ENCODE assay signal across 24 cellular contexts in the genomic region with DNA sequence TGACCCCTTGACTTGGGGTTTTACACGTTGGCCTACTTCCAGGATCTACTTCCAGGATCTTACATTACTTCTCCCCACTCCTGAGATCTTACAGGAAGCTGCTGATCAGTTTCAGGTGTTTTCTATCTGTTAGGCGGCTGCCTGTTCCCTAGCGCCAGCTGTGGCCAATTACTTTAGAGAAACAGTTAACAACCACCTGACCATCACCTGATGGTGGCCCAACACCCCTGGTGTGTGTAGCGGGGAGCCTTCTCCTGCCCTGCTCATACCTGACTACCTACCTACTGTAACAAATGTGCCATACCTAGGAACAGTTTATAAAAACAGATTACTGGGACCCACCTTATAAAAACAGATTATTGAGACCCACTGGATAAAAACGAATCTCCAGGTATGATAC.
"Had no signal": no experiment of that assay in that cellular context is flagged by ENCODE, and none has a peak within 500 bp of the region (broad histone marks: within the 10 kb centered on the region; RNA-seq: fewer than 3 reads in every experiment).

No MANE protein-coding gene starts in this region.

- H3K27ac Mint-ChIP-seq: activated CD8-positive, alpha-beta T cell treated with anti-CD3 and anti-CD28 coated beads, Interleukin-2, amount 10 ng/mL, durations not matched to agents 7 days and 5 days; activated T-helper 17 cell treated with anti-CD3 and anti-CD28 coated beads, Interleukin-2, amount 50 U/mL, for 72 hours; brain; stimulated activated memory B cell treated with anti-CD40 and anti-IgM and Interleukin-4, amounts not matched to agents 10 μg/mL and 1 μg/mL and 100 μg/mL, for 72 hours had no signal

- H3K27me3 Mint-ChIP-seq: activated T-helper 17 cell treated with anti-CD3 and anti-CD28 coated beads, Interleukin-2, amount 50 U/mL, for 72 hours had no signal

- ATAC-seq: activated CD8-positive, alpha-beta T cell treated with anti-CD3 and anti-CD28 coated beads, Interleukin-2, amount 10 ng/mL, durations not matched to agents 7 days and 5 days; activated T-helper 17 cell treated with anti-CD3 and anti-CD28 coated beads, Interleukin-2, amount 50 U/mL, for 72 hours; esophagus mucosa; left lobe of liver; naive thymus-derived CD4-positive, alpha-beta T cell; stimulated activated memory B cell treated with anti-CD40 and anti-IgM and Interleukin-4, amounts not matched to agents 10 μg/mL and 1 μg/mL and 100 μg/mL, for 72 hours had no signal

- H3K4me3 Mint-ChIP-seq: activated CD8-positive, alpha-beta T cell treated with anti-CD3 and anti-CD28 coated beads, Interleukin-2, amount 10 ng/mL, durations not matched to agents 7 days and 5 days; activated T-helper 17 cell treated with anti-CD3 and anti-CD28 coated beads, Interleukin-2, amount 50 U/mL, for 72 hours; immature natural killer cell; stimulated activated memory B cell treated with anti-CD40 and anti-IgM and Interleukin-4, amounts not matched to agents 10 μg/mL and 1 μg/mL and 100 μg/mL, for 72 hours had no signal

- H3K27me3 ChIP-seq: ovary had no signal

- H3K36me3 ChIP-seq: ovary, prostate gland, suprapubic skin, tibial nerve had no signal

- H3K9me3 ChIP-seq: ovary, prostate gland, stomach, suprapubic skin, tibial nerve had no signal

- H3K36me3 Mint-ChIP-seq: brain; immature natural killer cell; stimulated activated memory B cell treated with anti-CD40 and anti-IgM and Interleukin-4, amounts not matched to agents 10 μg/mL and 1 μg/mL and 100 μg/mL, for 72 hours had no signal

- DNase-seq: activated CD4-positive, alpha-beta T cell treated with anti-CD3 and anti-CD28 coated beads, Interleukin-2, amount 50 U/mL, for 1 hour; activated CD4-positive, CD25-positive, alpha-beta regulatory T cell treated with anti-CD3 and anti-CD28 coated beads, Interleukin-2, amount 50 U/mL, for 72 hours; activated CD8-positive, alpha-beta T cell treated with anti-CD3 and anti-CD28 coated beads, Interleukin-2, amount 10 ng/mL, durations not matched to agents 7 days and 5 days; activated naive CD4-positive, alpha-beta T cell; activated T-cell treated with anti-CD3 and anti-CD28 coated beads, Interleukin-2, amount 50 U/mL, for 1 hour; aorta; dermis blood vessel endothelial cell; effector CD8-positive, alpha-beta T cell; foreskin melanocyte; immature natural killer cell; naive thymus-derived CD4-positive, alpha-beta T cell; ovary; stomach; T-helper 2 cell had no signal

- H3K27ac ChIP-seq: ovary, prostate gland, stomach, suprapubic skin, tibial nerve, VCaP had no signal

- H3K9me3 Mint-ChIP-seq: activated T-helper 17 cell treated with anti-CD3 and anti-CD28 coated beads, Interleukin-2, amount 50 U/mL, for 72 hours; immature natural killer cell; stimulated activated memory B cell treated with anti-CD40 and anti-IgM and Interleukin-4, amounts not matched to agents 10 μg/mL and 1 μg/mL and 100 μg/mL, for 72 hours had no signal

- H3K4me3 ChIP-seq: lung, ovary, prostate gland, stomach, suprapubic skin, tibial nerve had no signal
